ENCODE assay signal across 18 cellular contexts in the genomic region with DNA sequence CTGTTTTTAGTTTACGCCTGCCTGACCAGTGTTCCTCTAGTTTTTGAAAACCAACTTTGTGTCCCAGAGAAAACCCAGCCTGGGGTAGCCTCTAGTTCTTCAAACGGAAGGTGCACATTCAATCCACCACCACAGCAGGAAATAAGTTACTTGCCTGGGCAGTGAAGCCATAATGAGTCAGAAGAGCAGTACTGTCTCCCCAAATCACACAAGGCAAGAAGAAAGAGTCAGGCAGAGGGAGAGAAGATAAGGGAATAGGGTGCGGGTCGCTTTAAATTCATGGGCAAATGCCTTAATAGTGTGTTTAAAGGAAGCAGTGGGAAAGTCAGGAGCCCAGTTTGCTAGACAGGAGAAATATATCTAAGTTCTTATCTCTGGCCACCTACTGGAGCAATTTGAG.
DNase-seq lines count a peak whose midpoint lies in the region; ATAC-seq and TF ChIP-seq lines count a peak whose summit lies in the region.
"Had no signal": no experiment of that assay in that cellular context is flagged by ENCODE, and none has a peak within 500 bp of the region (broad histone marks: within the 10 kb centered on the region; RNA-seq: fewer than 3 reads in every experiment).

No MANE protein-coding gene starts in this region.

- DNase-seq in EL (peak; percentile 1), M059J (ENCODE audit: low read depth) (peak; percentile 3), amniotic epithelial cell (ENCODE audit: low read depth) (peak; percentile 25), epithelial cell of esophagus (ENCODE audit: low read depth) (peak; percentile 60), cortex of kidney (lab: John Stamatoyannopoulos, UW) (no peak), DMS 273 (lab: John Stamatoyannopoulos, UW; ENCODE audit: unreplicated experiment) (no peak)
- no peak for DNase-seq in CD8-positive, alpha-beta T cell
- DNase-seq: BE2C; CD4-positive, CD25-positive, alpha-beta regulatory T cell; GOT3; NCI-H1417 treated with DMSO at 0.1 percent for 48 hours; NCI-H187 treated with DMSO at 0.1 percent for 48 hours; NCI-H226; NCI-H524; SW 1271 had no signal

- ATAC-seq in HG03354 (IDR thresholded peaks at IDR 0.05; ENCODE audit: poor library complexity, severe bottlenecking, unreplicated experiment): no peak
- ATAC-seq in CD8-positive, alpha-beta T cell: no peak
- ATAC-seq: HCT116, Right ventricle myocardium inferior had no signal

- POLR2A ChIA-PET in CD8-positive, alpha-beta T cell (lab: Charles Lee): no interaction called here

- no peak overlapping the region for H3K27ac Mint-ChIP-seq in CD8-positive, alpha-beta T cell
- H3K27ac Mint-ChIP-seq: CD4-positive, CD25-positive, alpha-beta regulatory T cell had no signal

- H3K9me3 Mint-ChIP-seq in CD8-positive, alpha-beta T cell: peaks cover 11% of the 10 kb centered on the region

- TF ChIP-seq CTCF in epithelial cell of esophagus (IDR thresholded peaks at IDR 0.05; ENCODE audit: insufficient read depth, low read depth, low read length, missing control alignments): no peak
- TF ChIP-seq CTCF in CD8-positive, alpha-beta T cell (IDR thresholded peaks at IDR 0.05): no peak

- H3K27ac ChIP-seq in CD8-positive, alpha-beta T cell (ENCODE audit: low read depth, low read length): no peak overlapping the region

- H3K27me3 ChIP-seq in CD8-positive, alpha-beta T cell (ENCODE audit: insufficient read depth, low read length): no peaks in the 10 kb centered on the region
- H3K27me3 ChIP-seq: BE2C had no signal

- H3K27me3 Mint-ChIP-seq in CD8-positive, alpha-beta T cell (ENCODE audit: low read depth): no peaks in the 10 kb centered on the region
- H3K27me3 Mint-ChIP-seq: CD4-positive, CD25-positive, alpha-beta regulatory T cell had no signal

- CTCF ChIA-PET in CD8-positive, alpha-beta T cell (lab: Charles Lee): no interaction called here

- H3K9me3 ChIP-seq in CD8-positive, alpha-beta T cell (ENCODE audit: low read length): no peaks in the 10 kb centered on the region
- H3K9me3 ChIP-seq: BE2C had no signal

- H3K4me3 ChIP-seq in epithelial cell of esophagus (ENCODE audit: low read length): no peak overlapping the region
- H3K4me3 ChIP-seq in CD8-positive, alpha-beta T cell (ENCODE audit: low read depth, low read length): no peak overlapping the region

- H3K4me3 Mint-ChIP-seq in CD8-positive, alpha-beta T cell: no peak overlapping the region
- H3K4me3 Mint-ChIP-seq: CD4-positive, CD25-positive, alpha-beta regulatory T cell had no signal

- H3K4me1 ChIP-seq in CD8-positive, alpha-beta T cell (ENCODE audit: insufficient read depth, low read length): no peaks in the 10 kb centered on the region
- H3K4me1 ChIP-seq: BE2C had no signal

- no peaks in the 10 kb centered on the region for H3K4me1 Mint-ChIP-seq in CD8-positive, alpha-beta T cell (ENCODE audit: low read depth)
- H3K4me1 Mint-ChIP-seq: CD4-positive, CD25-positive, alpha-beta regulatory T cell had no signal

- no peaks in the 10 kb centered on the region for H3K36me3 ChIP-seq in CD8-positive, alpha-beta T cell (ENCODE audit: insufficient read depth, low read length)
- H3K36me3 ChIP-seq: BE2C had no signal

- intact Hi-C loops in CD8-positive, alpha-beta T cell (cut with DNase I, micrococcal nuclease): no loop called here

- no peaks in the 10 kb centered on the region for H3K36me3 Mint-ChIP-seq in CD8-positive, alpha-beta T cell
- H3K36me3 Mint-ChIP-seq: CD4-positive, CD25-positive, alpha-beta regulatory T cell had no signal

Comparison
In these comparisons a context has a peak if more than half of its experiments do, and no peak if none do; other contexts are left out.
1. DNase-seq: peak in EL (single experiment), M059J (single experiment), amniotic epithelial cell (single experiment) and epithelial cell of esophagus (single experiment); none in CD8-positive, alpha-beta T cell (0 of 7), cortex of kidney (single experiment) and DMS 273 (single experiment).